In genomic region chr9:106859957-106860715, GRCh38 we compare ENCODE assay signal across 1 cellular context.
A peak's percentile ranks its signal among the peaks of the same experiment; 100 is the strongest.
TF ChIP-seq lines count a peak whose summit lies in the region.

No MANE protein-coding gene starts in this region.

TF ChIP-seq in WTC11, 78 proteins besides CTCF, POLR2A, EP300 and RAD21 (continued from another document):
- TF ChIP-seq, protein P1, sequence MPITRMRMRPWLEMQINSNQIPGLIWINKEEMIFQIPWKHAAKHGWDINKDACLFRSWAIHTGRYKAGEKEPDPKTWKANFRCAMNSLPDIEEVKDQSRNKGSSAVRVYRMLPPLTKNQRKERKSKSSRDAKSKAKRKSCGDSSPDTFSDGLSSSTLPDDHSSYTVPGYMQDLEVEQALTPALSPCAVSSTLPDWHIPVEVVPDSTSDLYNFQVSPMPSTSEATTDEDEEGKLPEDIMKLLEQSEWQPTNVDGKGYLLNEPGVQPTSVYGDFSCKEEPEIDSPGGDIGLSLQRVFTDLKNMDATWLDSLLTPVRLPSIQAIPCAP (CRISPR knock-in tag; IDR thresholded peaks at IDR 0.05) = 0 out of 2 replicates have a peak, but pooled peaks have one; percentile 80
- no peak for TF ChIP-seq PRRX2 (CRISPR knock-in tag; IDR thresholded peaks at IDR 0.05)
- no peak for TF ChIP-seq GRHL2 (CRISPR knock-in tag; IDR thresholded peaks at IDR 0.05; ENCODE audit: insufficient replicate concordance, severe bottlenecking)
- no peak for TF ChIP-seq CREB1 (CRISPR knock-in tag; IDR thresholded peaks at IDR 0.05)
- TF ChIP-seq NFYB (CRISPR knock-in tag; conservative IDR thresholded peaks at IDR 0.05; ENCODE audit: low read depth) = no peak
- TF ChIP-seq AFF4 (CRISPR knock-in tag; IDR thresholded peaks at IDR 0.05; ENCODE audit: borderline replicate concordance) = no peak; the same call in 1 of the 2 replicates
- TF ChIP-seq NR3C1 (CRISPR knock-in tag; conservative IDR thresholded peaks at IDR 0.05; ENCODE audit: low read depth) = no peak
- TF ChIP-seq ATF6 (CRISPR knock-in tag; IDR thresholded peaks at IDR 0.05) = no peak
- peak; percentile 45; the same call in 1 of the 2 replicates for TF ChIP-seq FOXP1 (CRISPR knock-in tag; IDR thresholded peaks at IDR 0.05; ENCODE audit: borderline replicate concordance)
- TF ChIP-seq GABPB1 (CRISPR knock-in tag; IDR thresholded peaks at IDR 0.05) = no peak
- 0 out of 2 replicates have a peak, but pooled peaks have one; percentile 14 for TF ChIP-seq TEAD1 (CRISPR knock-in tag; IDR thresholded peaks at IDR 0.05)
- TF ChIP-seq NR2C2 (CRISPR knock-in tag; IDR thresholded peaks at IDR 0.05) = no peak
- TF ChIP-seq, protein P2, sequence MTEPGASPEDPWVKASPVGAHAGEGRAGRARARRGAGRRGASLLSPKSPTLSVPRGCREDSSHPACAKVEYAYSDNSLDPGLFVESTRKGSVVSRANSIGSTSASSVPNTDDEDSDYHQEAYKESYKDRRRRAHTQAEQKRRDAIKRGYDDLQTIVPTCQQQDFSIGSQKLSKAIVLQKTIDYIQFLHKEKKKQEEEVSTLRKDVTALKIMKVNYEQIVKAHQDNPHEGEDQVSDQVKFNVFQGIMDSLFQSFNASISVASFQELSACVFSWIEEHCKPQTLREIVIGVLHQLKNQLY (CRISPR knock-in tag; IDR thresholded peaks at IDR 0.05) = no peak
- no peak for TF ChIP-seq ZNF396 (CRISPR knock-in tag; IDR thresholded peaks at IDR 0.05; ENCODE audit: borderline replicate concordance)
- TF ChIP-seq, protein P3, sequence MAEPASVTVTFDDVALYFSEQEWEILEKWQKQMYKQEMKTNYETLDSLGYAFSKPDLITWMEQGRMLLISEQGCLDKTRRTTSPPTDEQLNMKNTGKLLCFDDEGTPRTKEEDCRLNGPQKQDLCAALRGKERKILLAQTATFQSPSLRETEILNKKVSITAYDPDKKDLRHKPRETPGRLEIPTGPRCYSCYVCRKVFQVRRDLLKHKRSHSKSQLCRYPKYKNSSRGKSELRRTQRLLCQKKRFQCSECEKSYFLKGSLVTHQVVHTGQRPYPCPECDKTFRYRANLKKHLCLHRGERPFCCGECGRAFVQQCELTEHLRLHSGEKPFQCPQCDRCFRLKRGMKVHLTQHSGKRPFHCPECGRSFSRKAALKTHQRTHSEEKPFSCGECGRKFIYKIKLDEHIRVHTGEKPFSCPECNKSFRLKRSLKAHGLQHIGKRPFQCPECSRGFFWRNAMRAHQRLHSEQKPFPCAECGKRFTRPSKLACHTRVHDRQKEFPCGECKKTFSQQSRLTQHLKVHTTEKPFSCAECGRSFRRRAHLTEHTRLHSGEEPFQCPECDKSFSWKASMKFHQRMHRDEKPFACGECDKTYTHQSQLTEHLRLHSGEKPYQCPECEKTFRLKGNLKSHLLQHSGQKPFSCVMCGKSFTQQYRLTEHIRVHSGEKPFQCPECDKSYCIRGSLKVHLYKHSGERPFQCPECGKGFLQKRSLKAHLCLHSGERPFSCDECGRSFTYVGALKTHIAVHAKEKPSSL (CRISPR knock-in tag; conservative IDR thresholded peaks at IDR 0.05) = no peak
- TF ChIP-seq, protein P4, sequence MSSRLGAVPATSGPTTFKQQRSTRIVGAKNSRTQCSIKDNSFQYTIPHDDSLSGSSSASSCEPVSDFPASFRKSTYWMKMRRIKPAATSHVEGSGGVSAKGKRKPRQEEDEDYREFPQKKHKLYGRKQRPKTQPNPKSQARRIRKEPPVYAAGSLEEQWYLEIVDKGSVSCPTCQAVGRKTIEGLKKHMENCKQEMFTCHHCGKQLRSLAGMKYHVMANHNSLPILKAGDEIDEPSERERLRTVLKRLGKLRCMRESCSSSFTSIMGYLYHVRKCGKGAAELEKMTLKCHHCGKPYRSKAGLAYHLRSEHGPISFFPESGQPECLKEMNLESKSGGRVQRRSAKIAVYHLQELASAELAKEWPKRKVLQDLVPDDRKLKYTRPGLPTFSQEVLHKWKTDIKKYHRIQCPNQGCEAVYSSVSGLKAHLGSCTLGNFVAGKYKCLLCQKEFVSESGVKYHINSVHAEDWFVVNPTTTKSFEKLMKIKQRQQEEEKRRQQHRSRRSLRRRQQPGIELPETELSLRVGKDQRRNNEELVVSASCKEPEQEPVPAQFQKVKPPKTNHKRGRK (CRISPR knock-in tag; IDR thresholded peaks at IDR 0.05; ENCODE audit: borderline replicate concordance) = no peak
- no peak for TF ChIP-seq TCF7 (CRISPR knock-in tag; IDR thresholded peaks at IDR 0.05; ENCODE audit: low read depth)
- peak; percentile 51; the same call in 1 of the 2 replicates for TF ChIP-seq FOXP4 (CRISPR knock-in tag; IDR thresholded peaks at IDR 0.05)
- TF ChIP-seq ZBTB43 (CRISPR knock-in tag; IDR thresholded peaks at IDR 0.05) = 0 out of 2 replicates have a peak, but pooled peaks have one; percentile 54
- no peak for TF ChIP-seq ZNF232 (CRISPR knock-in tag; IDR thresholded peaks at IDR 0.05)
- TF ChIP-seq RELA (CRISPR knock-in tag; IDR thresholded peaks at IDR 0.05; ENCODE audit: borderline replicate concordance) = no peak
- TF ChIP-seq, protein P5, sequence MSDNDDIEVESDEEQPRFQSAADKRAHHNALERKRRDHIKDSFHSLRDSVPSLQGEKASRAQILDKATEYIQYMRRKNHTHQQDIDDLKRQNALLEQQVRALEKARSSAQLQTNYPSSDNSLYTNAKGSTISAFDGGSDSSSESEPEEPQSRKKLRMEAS (CRISPR knock-in tag; IDR thresholded peaks at IDR 0.05) = peak; percentile 41; the same call in 1 of the 2 replicates
